Comparison of ENCODE assay signal across 16 cellular contexts in the genomic region with DNA sequence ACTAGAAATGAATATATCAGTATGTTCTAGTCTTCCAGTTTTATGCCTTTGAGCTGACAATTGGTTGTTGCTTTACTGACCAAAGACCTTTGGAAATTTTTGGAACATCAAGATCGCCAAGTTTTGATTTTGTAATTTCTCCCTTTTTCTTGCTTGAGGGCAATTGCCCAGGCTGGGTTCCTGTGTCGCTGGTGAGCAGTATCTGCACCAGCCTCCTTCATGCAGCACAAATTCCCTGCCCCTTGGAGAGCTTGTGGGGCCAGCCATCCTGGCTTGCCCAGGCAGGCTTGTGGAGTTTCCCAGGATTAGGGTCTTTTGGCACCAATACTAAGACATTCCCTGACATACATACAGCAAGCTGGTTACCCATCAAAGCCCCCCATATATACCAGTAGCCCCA.
"Had no signal": no experiment of that assay in that cellular context is flagged by ENCODE, and none has a peak within 500 bp of the region (broad histone marks: within the 10 kb centered on the region; RNA-seq: fewer than 3 reads in every experiment).

No MANE protein-coding gene starts in this region.

- DNase-seq: activated CD4-positive, CD25-positive, alpha-beta regulatory T cell; activated effector memory CD4-positive, alpha-beta T cell treated with anti-CD3 and anti-CD28 coated beads, Interleukin-2, amount 50 U/mL, for 16 hours; activated T-cell treated with anti-CD3 and anti-CD28 coated beads, Interleukin-2, amount 50 U/mL, for 4 hours; amniotic stem cell; cerebellar nuclear complex; dorsolateral prefrontal cortex; ovary; retina; stimulated activated CD4-positive, alpha-beta T cell treated with anti-CD3 and anti-CD28 coated beads, Interleukin-15, amount 100 ng/mL, for 24 hours; stimulated activated CD4-positive, alpha-beta T cell treated with anti-CD3 and anti-CD28 coated beads, Interleukin-4, amount 100 ng/mL, for 4 hours; stomach; T-helper 17 cell had no signal

- H3K9me3 ChIP-seq: ovary, stomach, tibial nerve had no signal

- H3K36me3 Mint-ChIP-seq: activated naive CD4-positive, alpha-beta T cell treated with anti-CD3 and anti-CD28 coated beads, Interleukin-2, amount 50 U/mL, for 72 hours had no signal

- ATAC-seq: activated naive CD4-positive, alpha-beta T cell treated with anti-CD3 and anti-CD28 coated beads, Interleukin-2, amount 50 U/mL, for 72 hours; activated T-cell treated with anti-CD3 and anti-CD28 coated beads, Interleukin-2, amount 50 U/mL, for 4 hours; T-helper 17 cell had no signal

- H3K27ac ChIP-seq: ovary, tibial nerve had no signal

- H3K36me3 ChIP-seq: ovary, tibial nerve had no signal

- H3K27ac Mint-ChIP-seq: activated naive CD4-positive, alpha-beta T cell treated with anti-CD3 and anti-CD28 coated beads, Interleukin-2, amount 50 U/mL, for 72 hours; T-helper 17 cell had no signal

- H3K4me1 Mint-ChIP-seq: T-helper 17 cell had no signal

- H3K9me3 Mint-ChIP-seq: activated naive CD4-positive, alpha-beta T cell treated with anti-CD3 and anti-CD28 coated beads, Interleukin-2, amount 50 U/mL, for 72 hours; activated T-cell treated with anti-CD3 and anti-CD28 coated beads, Interleukin-2, amount 50 U/mL, for 4 hours; brain; neural crest cell had no signal

- H3K4me3 ChIP-seq: dorsolateral prefrontal cortex, ovary, stomach, tibial nerve had no signal

- H3K27me3 ChIP-seq: dorsolateral prefrontal cortex, ovary, stomach, tibial nerve had no signal

- H3K4me3 Mint-ChIP-seq: activated T-cell treated with anti-CD3 and anti-CD28 coated beads, Interleukin-2, amount 50 U/mL, for 4 hours; brain; neural crest cell; T-helper 17 cell had no signal

- H3K27me3 Mint-ChIP-seq: brain had no signal
